11 cellular contexts compared by ENCODE assay signal in the genomic region with DNA sequence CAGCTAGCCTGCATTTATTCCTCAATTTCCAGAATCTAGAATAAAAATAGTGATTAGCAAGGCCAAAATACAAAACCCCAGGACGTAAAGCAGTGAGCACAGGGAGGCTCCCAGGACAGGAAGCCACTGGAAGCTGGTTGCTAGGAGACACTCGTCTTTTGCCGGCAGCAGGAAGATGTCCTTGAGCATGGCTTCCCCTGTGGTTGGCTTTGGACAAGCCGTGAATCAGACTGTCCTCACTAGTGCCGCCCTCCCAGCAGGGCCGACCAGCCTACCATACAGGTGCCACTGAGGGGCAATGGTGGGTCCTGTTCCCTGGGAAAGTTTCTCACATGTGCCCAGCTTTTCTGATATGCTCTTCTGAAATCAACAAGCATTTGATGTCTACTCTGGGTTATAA.
DNase-seq lines count a peak whose midpoint lies in the region; ATAC-seq and TF ChIP-seq lines count a peak whose summit lies in the region.
"Had no signal": no experiment of that assay in that cellular context is flagged by ENCODE, and none has a peak within 500 bp of the region (broad histone marks: within the 10 kb centered on the region; RNA-seq: fewer than 3 reads in every experiment).

No MANE protein-coding gene starts in this region.

- peak; percentile 45 to 76 for DNase-seq in SHP77 (lab: John Stamatoyannopoulos, UW)
- DNase-seq in SHP77 treated with DMSO at 0.1 percent for 48 hours (lab: John Stamatoyannopoulos, UW), result no peak
- DNase-seq in NCI-H748 treated with DMSO at 0.1 percent for 48 hours (lab: John Stamatoyannopoulos, UW), result peak; percentile 87
- no peak for DNase-seq in foreskin keratinocyte
- DNase-seq in ureter (ENCODE audit: low spot score), result no peak
- no peak for DNase-seq in mesenteric fat pad (ENCODE audit: low spot score)
- no peak for DNase-seq in prostate gland (ENCODE audit: low spot score)
- DNase-seq: activated CD4-positive, alpha-beta memory T cell treated with anti-CD3 and anti-CD28 coated beads for 36 hours; stimulated activated CD4-positive, alpha-beta T cell treated with anti-CD3 and anti-CD28 coated beads, Interleukin-2, amount 100 ng/mL, for 24 hours had no signal

- H3K27me3 ChIP-seq in foreskin keratinocyte, result no peaks in the 10 kb centered on the region
- peaks cover 18% of the 10 kb centered on the region for H3K27me3 ChIP-seq in prostate gland (replicated peaks; ENCODE audit: insufficient read depth)

- H3K9me3 ChIP-seq in prostate gland, result no peaks in the 10 kb centered on the region

- H3K4me1 ChIP-seq in foreskin keratinocyte (peaks cover 29% of the 10 kb centered on the region), prostate gland (replicated peaks) (no peaks in the 10 kb centered on the region)
- H3K4me1 ChIP-seq: neural progenitor cell had no signal

- no peak for TF ChIP-seq POLR2A in prostate gland (IDR thresholded peaks at IDR 0.05)

- intact Hi-C loops in prostate gland (cut with DNase I), result loop anchor here (10.0 kb wide), 1 partner anchor 501 kb away; no protein-coding TSS in a partner anchor

- TF ChIP-seq CTCF in foreskin keratinocyte (conservative IDR thresholded peaks at IDR 0.05) (no peak), prostate gland (IDR thresholded peaks at IDR 0.05) (no peak)

- H3K36me3 ChIP-seq in prostate gland, result no peaks in the 10 kb centered on the region
- H3K36me3 ChIP-seq: neural progenitor cell had no signal

- H3K4me3 ChIP-seq in prostate gland, result no peak overlapping the region
- H3K4me3 ChIP-seq: neural progenitor cell had no signal

- ATAC-seq in foreskin keratinocyte, result peak; percentile 22
- ATAC-seq in GM18861 (IDR thresholded peaks at IDR 0.05; ENCODE audit: unreplicated experiment), result no peak

- 15% methylated on average over 6 of the region's 6 CpGs for WGBS in prostate gland

- H3K27ac ChIP-seq in foreskin keratinocyte (no peak overlapping the region), prostate gland (no peak overlapping the region)
- H3K27ac ChIP-seq: neural progenitor cell had no signal

Comparison
In these comparisons a context has a peak if more than half of its experiments do, and no peak if none do; other contexts are left out.
1. DNase-seq: peak in SHP77 (2 of 2) and NCI-H748 treated with DMSO at 0.1 percent for 48 hours (single experiment); none in SHP77 treated with DMSO at 0.1 percent for 48 hours (single experiment), foreskin keratinocyte (0 of 2), ureter (single experiment), mesenteric fat pad (single experiment) and prostate gland (single experiment).